ENCODE assay signal across 19 cellular contexts in genomic region chr15:68710536-68710935, GRCh38.
DNase-seq lines count a peak whose midpoint lies in the region; ATAC-seq lines count a peak whose summit lies in the region.
"Had no signal": no experiment of that assay in that cellular context is flagged by ENCODE, and none has a peak within 500 bp of the region (broad histone marks: within the 10 kb centered on the region; RNA-seq: fewer than 3 reads in every experiment).

No MANE protein-coding gene starts in this region.

- H3K9me2 ChIP-seq in Karpas-422 (replicated peaks; ENCODE audit: insufficient read depth, low read length), result no peaks in the 10 kb centered on the region

- H3K14ac ChIP-seq in neuronal stem cell (ENCODE audit: low read length), result no peak overlapping the region

- no peaks in the 10 kb centered on the region for H3K79me2 ChIP-seq in Karpas-422 (ENCODE audit: low read length)

- H3K36me3 ChIP-seq in Karpas-422 (ENCODE audit: insufficient read depth, low read length) (no peaks in the 10 kb centered on the region), neuronal stem cell (replicated peaks in 1 of 2; ENCODE audit: control insufficient read depth in 2 of 2, insufficient read depth in 2 of 2, low read length in 2 of 2) (peaks cover 0 to 42% of the 10 kb centered on the region in 2 donors)
- H3K36me3 ChIP-seq: BE2C had no signal

- no peak overlapping the region for H2AFZ ChIP-seq in Karpas-422 (ENCODE audit: low read length)
- no peak overlapping the region for H2AFZ ChIP-seq in neuronal stem cell (ENCODE audit: low read length)

- no peaks in the 10 kb centered on the region for H3K79me1 ChIP-seq in neuronal stem cell (ENCODE audit: low read depth, low read length)

- H3K27ac ChIP-seq in Karpas-422 (ENCODE audit: low read length), result no peak overlapping the region
- H3K27ac ChIP-seq in caudate nucleus (ENCODE audit: low read depth, low read length), result peak overlapping the region; percentile 34
- H3K27ac ChIP-seq in neuronal stem cell (replicated peaks; ENCODE audit: low read length), result no peak overlapping the region

- no peak overlapping the region for H3K4me3 ChIP-seq in Karpas-422 (ENCODE audit: low read length)
- no peak overlapping the region for H3K4me3 ChIP-seq in neuronal stem cell (ENCODE audit: low read length in 2 of 2)
- H3K4me3 ChIP-seq: BLaER1 had no signal

- H3K4me1 ChIP-seq in Karpas-422 (ENCODE audit: low read length) (no peaks in the 10 kb centered on the region), neuronal stem cell (ENCODE audit: control insufficient read depth in 2 of 2, insufficient read depth in 1 of 2, low read depth in 1 of 2, low read length in 2 of 2) (no peaks in the 10 kb centered on the region)
- H3K4me1 ChIP-seq: Caco-2 had no signal

- intact Hi-C loops in Right ventricle myocardium inferior (cut with DNase I) (no loop called here), left ventricle myocardium superior (cut with micrococcal nuclease) (no loop called here)

- H2BK12ac ChIP-seq in neuronal stem cell (ENCODE audit: low read length), result no peak overlapping the region

- DNase-seq in Karpas-422 (peak; percentile 22), caudate nucleus (lab: John Stamatoyannopoulos, UW) (no peak), neuronal stem cell (ENCODE audit: low spot score) (no peak), Right ventricle myocardium inferior (ENCODE audit: missing footprints) (no peak), NCI-H1417 treated with DMSO at 0.1 percent for 48 hours (lab: John Stamatoyannopoulos, UW) (no peak), left ventricle myocardium superior (no peak), NCI-H748 treated with DMSO at 0.1 percent for 48 hours (lab: John Stamatoyannopoulos, UW) (no peak)
- DNase-seq: 8988T; ACHN; BE2C; C1 segment of cervical spinal cord; Caco-2; Calu3; CD4-positive, alpha-beta memory T cell; CD4-positive, CD25-positive, alpha-beta regulatory T cell; CD8-positive, alpha-beta memory T cell; DMS79 treated with DMSO at 0.1 percent for 48 hours; GF-D8 had no signal

- H3K23ac ChIP-seq in neuronal stem cell (ENCODE audit: low read depth, low read length, poor library complexity), result no peak overlapping the region

- no peaks in the 10 kb centered on the region for H3K27me3 ChIP-seq in Karpas-422 (ENCODE audit: low read length)
- H3K27me3 ChIP-seq in neuronal stem cell (ENCODE audit: control insufficient read depth in 3 of 3, insufficient read depth in 3 of 3, low read depth in 1 of 3, low read length in 3 of 3), result no peaks in the 10 kb centered on the region
- H3K27me3 ChIP-seq: BE2C, BLaER1 had no signal

- H3K9me3 ChIP-seq in Karpas-422 (ENCODE audit: low read length) (no peaks in the 10 kb centered on the region), neuronal stem cell (replicated peaks in 1 of 2; ENCODE audit: control insufficient read depth in 2 of 2, insufficient read depth in 1 of 2, low read depth in 1 of 2, low read length in 2 of 2) (peaks cover 0 to 1% of the 10 kb centered on the region in 2 donors)
- H3K9me3 ChIP-seq: BE2C, BLaER1, Caco-2 had no signal

- WGBS in neuronal stem cell (ENCODE audit: extremely low coverage in 2 of 2, insufficient read length in 2 of 2, insufficient replicate concordance in 1 of 2), 2 donors, result no CpG with 5 or more reads among the region's 16 CpGs

- H2BK15ac ChIP-seq in neuronal stem cell (ENCODE audit: low read length), result no peak overlapping the region

- no peak overlapping the region for H3K4ac ChIP-seq in neuronal stem cell (ENCODE audit: low read length)

- no peak overlapping the region for H4K8ac ChIP-seq in neuronal stem cell (ENCODE audit: low read depth, low read length)

- H2BK120ac ChIP-seq in neuronal stem cell (ENCODE audit: low read depth, low read length), result no peak overlapping the region

- H3K9ac ChIP-seq in Karpas-422 (ENCODE audit: low read length) (no peak overlapping the region), neuronal stem cell (ENCODE audit: low read depth, low read length, poor library complexity) (no peak overlapping the region)
- H3K9ac ChIP-seq: BLaER1 had no signal

- H2BK5ac ChIP-seq in neuronal stem cell (ENCODE audit: low read length), result peak overlapping the region; percentile 78

- no peak overlapping the region for H2AK5ac ChIP-seq in neuronal stem cell (ENCODE audit: low read depth, low read length)

- no peaks in the 10 kb centered on the region for H4K20me1 ChIP-seq in Karpas-422 (ENCODE audit: insufficient read depth, low read depth, low read length)
- H4K20me1 ChIP-seq: BLaER1 had no signal

- no peak overlapping the region for H3K4me2 ChIP-seq in Karpas-422 (ENCODE audit: low read depth, low read length, poor library complexity, severe bottlenecking)
- H3K4me2 ChIP-seq in neuronal stem cell (ENCODE audit: insufficient read depth, low read length, poor library complexity, severe bottlenecking), result no peak overlapping the region
- H3K4me2 ChIP-seq: BLaER1 had no signal

- no peak overlapping the region for H4K91ac ChIP-seq in neuronal stem cell (ENCODE audit: low read depth, low read length, poor library complexity)

- H3K18ac ChIP-seq in neuronal stem cell (ENCODE audit: low read length), result no peak overlapping the region

- ATAC-seq in Right ventricle myocardium inferior (no peak), left ventricle myocardium superior (no peak)
